8 cellular contexts compared by ENCODE assay signal in the genomic region with DNA sequence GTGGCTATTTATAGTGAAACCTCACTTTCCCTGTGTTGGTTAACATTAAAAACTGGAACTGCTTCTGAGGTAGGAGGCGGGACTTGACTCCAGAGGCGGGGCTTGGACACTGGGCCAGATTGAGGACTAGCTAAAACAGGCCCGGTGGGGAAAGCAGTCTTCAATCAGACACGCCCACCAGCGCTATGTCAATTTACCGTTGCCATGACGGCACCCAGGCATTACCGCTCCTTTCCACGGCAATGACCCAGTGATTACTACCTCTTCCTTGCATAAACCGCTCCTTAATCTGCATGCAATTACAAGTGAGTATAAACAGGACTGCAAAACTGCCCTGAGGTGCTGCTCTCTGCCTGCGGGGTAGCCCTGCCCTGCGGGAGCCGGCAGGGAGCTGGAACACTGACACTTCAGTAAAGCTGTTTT. TPM values are rescaled to one million over a fixed set of nuclear protein-coding genes. Genes with fewer than 3 reads are reported as not detected.
DNase-seq lines count a peak whose midpoint lies in the region; ATAC-seq and TF ChIP-seq lines count a peak whose summit lies in the region.

No MANE protein-coding gene starts in this region.

- H3K4me1 Mint-ChIP-seq in T-cell (peaks cover 7 to 10% (median 7%) of the 10 kb centered on the region in 3 donors), chondrocyte (ENCODE audit: low read depth) (peaks cover 20% of the 10 kb centered on the region)

- H3K36me3 Mint-ChIP-seq in T-cell, result no peaks in the 10 kb centered on the region
- peaks cover 3% of the 10 kb centered on the region for H3K36me3 Mint-ChIP-seq in chondrocyte (ENCODE audit: low read depth)

- ATAC-seq in T-cell (replicated peaks in 1 of 4) (peak in 2 of 4 experiments; percentile 27 to 79), left colon (peak; percentile 97), GM19397 (IDR thresholded peaks at IDR 0.05; ENCODE audit: unreplicated experiment) (no peak)

- TF ChIP-seq CTCF in GM12865 (IDR thresholded peaks at IDR 0.05; ENCODE audit: insufficient read depth, low read depth, low read length, missing control alignments) (no peak), chondrocyte (IDR thresholded peaks at IDR 0.05) (no peak)

- H3K9me3 Mint-ChIP-seq in T-cell (no peaks in the 10 kb centered on the region), chondrocyte (ENCODE audit: low read depth) (peaks cover 3% of the 10 kb centered on the region)

- POLR2A ChIA-PET in T-cell (lab: Charles Lee), result interaction anchor here in 1 of 2 donors (0.7 kb wide), 1 partner anchor 10 kb away, joined by 3 read pairs; no protein-coding TSS in a partner anchor

- DNase-seq in GM12865 (ENCODE audit: low read depth) (peak; percentile 33), NCI-H187 (lab: John Stamatoyannopoulos, UW) (peak; percentile 48 to 63), T-cell (peak in 22 of 34 experiments; percentile 15 to 61 (median 30)), chondrocyte (ENCODE audit: low spot score) (no peak), left colon (peak; percentile 92 to 97), 8988T (no peak)
- peak; percentile 57 for DNase-seq in stimulated activated CD4-positive, alpha-beta T cell treated with anti-CD3 and anti-CD28 coated beads, Interleukin-4, amount 100 ng/mL, for 24 hours

- peaks cover 8 to 14% of the 10 kb centered on the region in 2 donors for H3K27me3 Mint-ChIP-seq in T-cell
- no peaks in the 10 kb centered on the region for H3K27me3 Mint-ChIP-seq in chondrocyte (ENCODE audit: low read depth)

- intact Hi-C loops in left colon (cut with DNase I, micrococcal nuclease), result no loop called here

- CTCF ChIA-PET in T-cell (lab: Charles Lee), result interaction anchor here in 1 of 2 donors (1.2 kb wide), 1 partner anchor 59 kb away, joined by 3 read pairs; no protein-coding TSS in a partner anchor

- H3K4me3 Mint-ChIP-seq in T-cell (no peak overlapping the region), chondrocyte (ENCODE audit: unreplicated experiment) (no peak overlapping the region)

- H3K4me3 ChIP-seq in GM12865 (ENCODE audit: low read depth, low read length), result no peak overlapping the region

- H3K27ac Mint-ChIP-seq in T-cell (no peak overlapping the region), chondrocyte (ENCODE audit: unreplicated experiment) (peak overlapping the region; percentile 45)

RNA-seq across cellular contexts. Expression of a gene that starts 35.3 kb away (rescaled TPM):
- total RNA-seq in T-cell, result 100 to 1,000 TPM; 105 to 170 (median 128) TPM
- 84.7 to 97.5 TPM (median 91.5 TPM) in 3 replicates for total RNA-seq in chondrocyte
- total RNA-seq in left colon, result 100 to 1,000 TPM; 121 to 123 TPM

Comparison
In these comparisons a context has a peak if more than half of its experiments do, and no peak if none do; other contexts are left out.
1. DNase-seq: peak in GM12865 (single experiment), NCI-H187 (2 of 2), T-cell (22 of 34), left colon (2 of 2) and stimulated activated CD4-positive, alpha-beta T cell treated with anti-CD3 and anti-CD28 coated beads, Interleukin-4, amount 100 ng/mL, for 24 hours (single experiment); none in chondrocyte (single experiment) and 8988T (single experiment).